ENCODE assay signal across 8 cellular contexts in the genomic region with DNA sequence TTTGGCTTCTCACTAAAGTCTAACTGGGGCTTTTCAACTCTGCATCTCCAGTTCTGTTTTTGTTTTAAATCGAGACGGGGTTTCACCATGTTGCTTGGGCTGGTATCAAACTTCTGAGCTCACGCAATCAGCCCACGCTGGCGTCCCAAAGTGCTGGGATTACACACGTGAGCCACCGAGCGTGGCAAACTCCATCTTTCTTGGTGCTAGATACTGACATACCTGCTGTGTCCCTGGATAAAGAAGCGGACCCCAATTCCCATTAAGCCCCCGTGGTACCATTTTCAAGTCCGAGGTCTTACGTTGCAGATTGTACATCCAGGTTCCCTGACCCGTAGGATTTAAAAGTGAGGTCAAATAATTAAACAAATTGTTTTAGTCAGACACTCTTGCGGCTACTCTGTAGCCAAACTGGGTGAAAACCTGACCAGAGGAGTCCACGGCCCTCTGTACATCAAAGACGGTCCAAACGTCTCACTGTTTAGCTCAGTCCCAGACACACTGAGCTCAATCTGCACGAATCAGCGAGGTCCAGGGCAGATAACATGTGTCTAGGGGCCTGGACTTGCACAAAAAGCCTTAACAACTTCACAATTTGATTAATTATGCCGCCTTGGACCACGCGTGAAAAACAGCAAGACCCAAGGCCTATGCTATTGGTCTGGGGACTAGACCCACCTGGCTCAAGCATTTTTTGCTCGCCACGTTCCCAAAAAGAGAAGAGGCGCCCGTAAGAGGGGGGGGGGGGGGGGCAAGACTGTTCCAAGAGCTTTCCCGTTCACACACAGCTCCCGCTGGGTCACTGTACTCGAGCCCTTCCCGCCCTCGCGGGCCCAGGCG. TPM values are rescaled to one million over a fixed set of nuclear protein-coding genes. Genes with fewer than 3 reads are reported as not detected.
DNase-seq lines count a peak whose midpoint lies in the region; ATAC-seq, FAIRE-seq and TF ChIP-seq lines count a peak whose summit lies in the region.

No MANE protein-coding gene starts in this region.

- H3K27ac ChIP-seq in astrocyte (ENCODE audit: low read depth, low read length) (peak overlapping the region; percentile 97), skin epidermis (peak overlapping the region; percentile 83 to 100 (median 99))

- H3K4me3 Mint-ChIP-seq in astrocyte (ENCODE audit: unreplicated experiment): peak overlapping the region; percentile 94

- FAIRE-seq in astrocyte (lab: Jason Lieb, UNC): no peak

- H3K9ac ChIP-seq in astrocyte (ENCODE audit: low read length): peak overlapping the region; percentile 99

- no peak for TF ChIP-seq CTCF in astrocyte (IDR thresholded peaks at IDR 0.05; ENCODE audit: insufficient read depth, low read depth, low read length)

- peaks cover 11% of the 10 kb centered on the region for H3K36me3 ChIP-seq in astrocyte (ENCODE audit: insufficient read depth, low read length)

- H4K20me1 ChIP-seq in astrocyte (ENCODE audit: insufficient read depth, low read length): peaks cover 37% of the 10 kb centered on the region

- H3K9me3 ChIP-seq in astrocyte (ENCODE audit: insufficient read depth, low read depth, low read length) (no peaks in the 10 kb centered on the region), iPS-18c (ENCODE audit: control insufficient read depth, insufficient read depth, low read length) (no peaks in the 10 kb centered on the region)

- H3K27me3 Mint-ChIP-seq in astrocyte (ENCODE audit: low read depth, unreplicated experiment): no peaks in the 10 kb centered on the region

- H3K4me1 ChIP-seq in astrocyte (ENCODE audit: insufficient read depth, low read length): peaks cover 18% of the 10 kb centered on the region

- H3K9me3 Mint-ChIP-seq in astrocyte (ENCODE audit: unreplicated experiment): no peaks in the 10 kb centered on the region

- no peak for ATAC-seq in HG02642 (IDR thresholded peaks at IDR 0.05; ENCODE audit: poor library complexity, unreplicated experiment)

- peaks cover 83% of the 10 kb centered on the region for H3K79me2 ChIP-seq in astrocyte (ENCODE audit: insufficient read depth, low read length)

- H3K4me2 ChIP-seq in astrocyte (ENCODE audit: low read length): peak overlapping the region; percentile 94

- peak overlapping the region; percentile 94 for H3K4me3 ChIP-seq in astrocyte (ENCODE audit: insufficient read depth, low read depth, low read length)
- peak overlapping the region; percentile 100 for H3K4me3 ChIP-seq in iPS-18c (ENCODE audit: insufficient read depth, low read depth, low read length)
- peak overlapping the region; percentile 84 to 100 (median 94) for H3K4me3 ChIP-seq in skin epidermis

- peaks cover 30% of the 10 kb centered on the region for H3K4me1 Mint-ChIP-seq in astrocyte (ENCODE audit: low read depth, unreplicated experiment)

- H2AFZ ChIP-seq in astrocyte (ENCODE audit: low read depth, low read length): peak overlapping the region; percentile 86

- H3K27me3 ChIP-seq in astrocyte (ENCODE audit: insufficient read depth, low read length): no peaks in the 10 kb centered on the region

- H3K36me3 Mint-ChIP-seq in astrocyte (ENCODE audit: low read depth, unreplicated experiment): peaks cover 14% of the 10 kb centered on the region

- DNase-seq in NCI-H748 (lab: John Stamatoyannopoulos, UW; ENCODE audit: unreplicated experiment) (peak; percentile 67), NCI-H748 treated with DMSO at 0.1 percent for 48 hours (lab: John Stamatoyannopoulos, UW) (no peak), NCI-H1092 (lab: John Stamatoyannopoulos, UW) (peak; percentile 47), astrocyte (ENCODE audit: low read depth) (peak; percentile 29), LoVo (ENCODE audit: low spot score) (no peak)

- peak overlapping the region; percentile 97 for H3K27ac Mint-ChIP-seq in astrocyte (ENCODE audit: unreplicated experiment)

RNA-seq across cellular contexts. Expression of a gene that starts 0.7 kb away (rescaled TPM):
- 256 and 277 TPM in 2 replicates for total RNA-seq in astrocyte

RNA-seq across cellular contexts. Expression of a gene that starts 22.9 kb away (rescaled TPM):
- 37.3 and 37.8 TPM in 2 replicates for total RNA-seq in astrocyte

RNA-seq across cellular contexts. Expression of a gene that starts 52.1 kb away (rescaled TPM):
- 21.5 and 22.9 TPM in 2 replicates for total RNA-seq in astrocyte

Comparison
In these comparisons a context has a peak if more than half of its experiments do, and no peak if none do; other contexts are left out.
1. DNase-seq: peak in NCI-H748 (single experiment), NCI-H1092 (single experiment) and astrocyte (single experiment); none in NCI-H748 treated with DMSO at 0.1 percent for 48 hours (single experiment) and LoVo (single experiment).
2. Peak in every context shown above with its lines, with median percentiles within 50 percentile points of each other: H3K4me3 ChIP-seq.